2 cellular contexts compared by ENCODE assay signal in genomic region chr3:44954289-44954688, GRCh38.
TF ChIP-seq lines count a peak whose summit lies in the region.

No MANE protein-coding gene starts in this region.

TF ChIP-seq in endothelial cell of umbilical vein, 7 proteins besides CTCF, POLR2A, EP300 and RAD21 (continued from another document):
- TF ChIP-seq, protein P1, sequence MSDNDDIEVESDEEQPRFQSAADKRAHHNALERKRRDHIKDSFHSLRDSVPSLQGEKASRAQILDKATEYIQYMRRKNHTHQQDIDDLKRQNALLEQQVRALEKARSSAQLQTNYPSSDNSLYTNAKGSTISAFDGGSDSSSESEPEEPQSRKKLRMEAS (IDR thresholded peaks at IDR 0.05; ENCODE audit: insufficient read depth, insufficient read length) = no peak
- TF ChIP-seq EZH2 (IDR thresholded peaks at IDR 0.05; ENCODE audit: borderline replicate concordance, low read depth, low read length, severe bottlenecking) = no peak

TF ChIP-seq in GM23338, 12 proteins besides CTCF, POLR2A, EP300 and RAD21:
- TF ChIP-seq, protein P2, sequence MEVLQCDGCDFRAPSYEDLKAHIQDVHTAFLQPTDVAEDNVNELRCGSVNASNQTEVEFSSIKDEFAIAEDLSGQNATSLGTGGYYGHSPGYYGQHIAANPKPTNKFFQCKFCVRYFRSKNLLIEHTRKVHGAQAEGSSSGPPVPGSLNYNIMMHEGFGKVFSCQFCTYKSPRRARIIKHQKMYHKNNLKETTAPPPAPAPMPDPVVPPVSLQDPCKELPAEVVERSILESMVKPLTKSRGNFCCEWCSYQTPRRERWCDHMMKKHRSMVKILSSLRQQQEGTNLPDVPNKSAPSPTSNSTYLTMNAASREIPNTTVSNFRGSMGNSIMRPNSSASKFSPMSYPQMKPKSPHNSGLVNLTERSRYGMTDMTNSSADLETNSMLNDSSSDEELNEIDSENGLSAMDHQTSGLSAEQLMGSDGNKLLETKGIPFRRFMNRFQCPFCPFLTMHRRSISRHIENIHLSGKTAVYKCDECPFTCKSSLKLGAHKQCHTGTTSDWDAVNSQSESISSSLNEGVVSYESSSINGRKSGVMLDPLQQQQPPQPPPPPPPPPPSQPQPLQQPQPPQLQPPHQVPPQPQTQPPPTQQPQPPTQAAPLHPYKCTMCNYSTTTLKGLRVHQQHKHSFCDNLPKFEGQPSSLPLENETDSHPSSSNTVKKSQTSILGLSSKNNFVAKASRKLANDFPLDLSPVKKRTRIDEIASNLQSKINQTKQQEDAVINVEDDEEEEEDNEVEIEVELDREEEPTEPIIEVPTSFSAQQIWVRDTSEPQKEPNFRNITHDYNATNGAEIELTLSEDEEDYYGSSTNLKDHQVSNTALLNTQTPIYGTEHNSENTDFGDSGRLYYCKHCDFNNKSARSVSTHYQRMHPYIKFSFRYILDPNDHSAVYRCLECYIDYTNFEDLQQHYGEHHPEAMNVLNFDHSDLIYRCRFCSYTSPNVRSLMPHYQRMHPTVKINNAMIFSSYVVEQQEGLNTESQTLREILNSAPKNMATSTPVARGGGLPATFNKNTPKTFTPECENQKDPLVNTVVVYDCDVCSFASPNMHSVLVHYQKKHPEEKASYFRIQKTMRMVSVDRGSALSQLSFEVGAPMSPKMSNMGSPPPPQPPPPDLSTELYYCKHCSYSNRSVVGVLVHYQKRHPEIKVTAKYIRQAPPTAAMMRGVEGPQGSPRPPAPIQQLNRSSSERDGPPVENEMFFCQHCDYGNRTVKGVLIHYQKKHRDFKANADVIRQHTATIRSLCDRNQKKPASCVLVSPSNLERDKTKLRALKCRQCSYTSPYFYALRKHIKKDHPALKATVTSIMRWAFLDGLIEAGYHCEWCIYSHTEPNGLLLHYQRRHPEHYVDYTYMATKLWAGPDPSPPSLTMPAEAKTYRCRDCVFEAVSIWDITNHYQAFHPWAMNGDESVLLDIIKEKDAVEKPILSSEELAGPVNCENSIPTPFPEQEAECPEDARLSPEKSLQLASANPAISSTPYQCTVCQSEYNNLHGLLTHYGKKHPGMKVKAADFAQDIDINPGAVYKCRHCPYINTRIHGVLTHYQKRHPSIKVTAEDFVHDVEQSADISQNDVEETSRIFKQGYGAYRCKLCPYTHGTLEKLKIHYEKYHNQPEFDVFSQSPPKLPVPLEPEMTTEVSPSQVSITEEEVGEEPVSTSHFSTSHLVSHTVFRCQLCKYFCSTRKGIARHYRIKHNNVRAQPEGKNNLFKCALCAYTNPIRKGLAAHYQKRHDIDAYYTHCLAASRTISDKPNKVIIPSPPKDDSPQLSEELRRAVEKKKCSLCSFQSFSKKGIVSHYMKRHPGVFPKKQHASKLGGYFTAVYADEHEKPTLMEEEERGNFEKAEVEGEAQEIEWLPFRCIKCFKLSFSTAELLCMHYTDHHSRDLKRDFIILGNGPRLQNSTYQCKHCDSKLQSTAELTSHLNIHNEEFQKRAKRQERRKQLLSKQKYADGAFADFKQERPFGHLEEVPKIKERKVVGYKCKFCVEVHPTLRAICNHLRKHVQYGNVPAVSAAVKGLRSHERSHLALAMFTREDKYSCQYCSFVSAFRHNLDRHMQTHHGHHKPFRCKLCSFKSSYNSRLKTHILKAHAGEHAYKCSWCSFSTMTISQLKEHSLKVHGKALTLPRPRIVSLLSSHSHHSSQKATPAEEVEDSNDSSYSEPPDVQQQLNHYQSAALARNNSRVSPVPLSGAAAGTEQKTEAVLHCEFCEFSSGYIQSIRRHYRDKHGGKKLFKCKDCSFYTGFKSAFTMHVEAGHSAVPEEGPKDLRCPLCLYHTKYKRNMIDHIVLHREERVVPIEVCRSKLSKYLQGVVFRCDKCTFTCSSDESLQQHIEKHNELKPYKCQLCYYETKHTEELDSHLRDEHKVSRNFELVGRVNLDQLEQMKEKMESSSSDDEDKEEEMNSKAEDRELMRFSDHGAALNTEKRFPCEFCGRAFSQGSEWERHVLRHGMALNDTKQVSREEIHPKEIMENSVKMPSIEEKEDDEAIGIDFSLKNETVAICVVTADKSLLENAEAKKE (CRISPR knock-in tag; IDR thresholded peaks at IDR 0.05) = no peak
- TF ChIP-seq JUNB (IDR thresholded peaks at IDR 0.05; ENCODE audit: unreplicated experiment) = no peak
- no peak for TF ChIP-seq STAT1 (IDR thresholded peaks at IDR 0.05; ENCODE audit: unreplicated experiment)
- no peak for TF ChIP-seq ZNF114 (CRISPR knock-in tag; IDR thresholded peaks at IDR 0.05)
- no peak for TF ChIP-seq CREB1 (CRISPR knock-in tag; IDR thresholded peaks at IDR 0.05; ENCODE audit: low read depth)
- TF ChIP-seq EZH2phosphoT487 (IDR thresholded peaks at IDR 0.05; ENCODE audit: unreplicated experiment) = no peak
- TF ChIP-seq, protein P3, sequence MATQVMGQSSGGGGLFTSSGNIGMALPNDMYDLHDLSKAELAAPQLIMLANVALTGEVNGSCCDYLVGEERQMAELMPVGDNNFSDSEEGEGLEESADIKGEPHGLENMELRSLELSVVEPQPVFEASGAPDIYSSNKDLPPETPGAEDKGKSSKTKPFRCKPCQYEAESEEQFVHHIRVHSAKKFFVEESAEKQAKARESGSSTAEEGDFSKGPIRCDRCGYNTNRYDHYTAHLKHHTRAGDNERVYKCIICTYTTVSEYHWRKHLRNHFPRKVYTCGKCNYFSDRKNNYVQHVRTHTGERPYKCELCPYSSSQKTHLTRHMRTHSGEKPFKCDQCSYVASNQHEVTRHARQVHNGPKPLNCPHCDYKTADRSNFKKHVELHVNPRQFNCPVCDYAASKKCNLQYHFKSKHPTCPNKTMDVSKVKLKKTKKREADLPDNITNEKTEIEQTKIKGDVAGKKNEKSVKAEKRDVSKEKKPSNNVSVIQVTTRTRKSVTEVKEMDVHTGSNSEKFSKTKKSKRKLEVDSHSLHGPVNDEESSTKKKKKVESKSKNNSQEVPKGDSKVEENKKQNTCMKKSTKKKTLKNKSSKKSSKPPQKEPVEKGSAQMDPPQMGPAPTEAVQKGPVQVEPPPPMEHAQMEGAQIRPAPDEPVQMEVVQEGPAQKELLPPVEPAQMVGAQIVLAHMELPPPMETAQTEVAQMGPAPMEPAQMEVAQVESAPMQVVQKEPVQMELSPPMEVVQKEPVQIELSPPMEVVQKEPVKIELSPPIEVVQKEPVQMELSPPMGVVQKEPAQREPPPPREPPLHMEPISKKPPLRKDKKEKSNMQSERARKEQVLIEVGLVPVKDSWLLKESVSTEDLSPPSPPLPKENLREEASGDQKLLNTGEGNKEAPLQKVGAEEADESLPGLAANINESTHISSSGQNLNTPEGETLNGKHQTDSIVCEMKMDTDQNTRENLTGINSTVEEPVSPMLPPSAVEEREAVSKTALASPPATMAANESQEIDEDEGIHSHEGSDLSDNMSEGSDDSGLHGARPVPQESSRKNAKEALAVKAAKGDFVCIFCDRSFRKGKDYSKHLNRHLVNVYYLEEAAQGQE (IDR thresholded peaks at IDR 0.05; ENCODE audit: unreplicated experiment) = no peak
- no peak for TF ChIP-seq EZH2 (IDR thresholded peaks at IDR 0.05; ENCODE audit: low read depth, unreplicated experiment)
- no peak for TF ChIP-seq NANOG (IDR thresholded peaks at IDR 0.05; ENCODE audit: borderline replicate concordance)
- no peak for TF ChIP-seq ETS1 (IDR thresholded peaks at IDR 0.05)
- TF ChIP-seq POLR2AphosphoS5 (IDR thresholded peaks at IDR 0.05; ENCODE audit: low read depth) = no peak
- TF ChIP-seq ZNF331 (CRISPR knock-in tag; IDR thresholded peaks at IDR 0.05; ENCODE audit: low read depth) = no peak
